In genomic region chr6:44176130-44176934, GRCh38 we compare ENCODE assay signal across 17 cellular contexts. TPM values are rescaled to one million over a fixed set of nuclear protein-coding genes. Genes with fewer than 3 reads are reported as not detected.
DNase-seq lines count a peak whose midpoint lies in the region; ATAC-seq and TF ChIP-seq lines count a peak whose summit lies in the region.
"Had no signal": no experiment of that assay in that cellular context is flagged by ENCODE, and none has a peak within 500 bp of the region (broad histone marks: within the 10 kb centered on the region; RNA-seq: fewer than 3 reads in every experiment).

No MANE protein-coding gene starts in this region.

- H3K27ac Mint-ChIP-seq in activated naive CD8-positive, alpha-beta T cell: no peak overlapping the region
- no peak overlapping the region for H3K27ac Mint-ChIP-seq in natural killer cell treated with Interleukin-12 subunit alpha and Interleukin-12 subunit beta and Interleukin-15 and Interleukin-18, amount 100 ng/mL, for 72 hours
- no peak overlapping the region for H3K27ac Mint-ChIP-seq in activated CD4-positive, alpha-beta T cell treated with anti-CD3 and anti-CD28 coated beads for 36 hours
- H3K27ac Mint-ChIP-seq: CD4-positive, alpha-beta memory T cell had no signal

- no peak for TF ChIP-seq CTCF in DOHH2 (IDR thresholded peaks at IDR 0.05; ENCODE audit: low read depth, low read length, poor library complexity, severe bottlenecking)

- no peak overlapping the region for H3K27ac ChIP-seq in DOHH2 (ENCODE audit: low read depth, low read length)
- H3K27ac ChIP-seq: prostate gland, SJSA1 had no signal

- H3K9me3 ChIP-seq in DOHH2 (ENCODE audit: control insufficient read depth, insufficient read depth, low read length): no peaks in the 10 kb centered on the region
- H3K9me3 ChIP-seq: HAP-1, prostate gland, SJSA1 had no signal

- H3K36me3 Mint-ChIP-seq in activated naive CD8-positive, alpha-beta T cell: no peaks in the 10 kb centered on the region
- no peaks in the 10 kb centered on the region for H3K36me3 Mint-ChIP-seq in natural killer cell treated with Interleukin-12 subunit alpha and Interleukin-12 subunit beta and Interleukin-15 and Interleukin-18, amount 100 ng/mL, for 72 hours
- H3K36me3 Mint-ChIP-seq in activated CD4-positive, alpha-beta T cell treated with anti-CD3 and anti-CD28 coated beads for 36 hours (ENCODE audit: low read depth): no peaks in the 10 kb centered on the region
- H3K36me3 Mint-ChIP-seq: CD4-positive, alpha-beta memory T cell had no signal

- H3K4me2 ChIP-seq in DOHH2 (ENCODE audit: low read length): peak overlapping the region; percentile 49

- intact Hi-C loops in activated CD4-positive, alpha-beta T cell treated with anti-CD3 and anti-CD28 coated beads for 36 hours (cut with DNase I, micrococcal nuclease): no loop called here

- no peaks in the 10 kb centered on the region; the same call in 1 of the 2 replicates for H3F3A ChIP-seq in DOHH2 (ENCODE audit: control insufficient read depth, insufficient read depth)

- H3K9me3 Mint-ChIP-seq in activated naive CD8-positive, alpha-beta T cell (ENCODE audit: low read depth): no peaks in the 10 kb centered on the region
- no peaks in the 10 kb centered on the region for H3K9me3 Mint-ChIP-seq in natural killer cell treated with Interleukin-12 subunit alpha and Interleukin-12 subunit beta and Interleukin-15 and Interleukin-18, amount 100 ng/mL, for 72 hours
- H3K9me3 Mint-ChIP-seq in activated CD4-positive, alpha-beta T cell treated with anti-CD3 and anti-CD28 coated beads for 36 hours (ENCODE audit: low read depth): no peaks in the 10 kb centered on the region
- H3K9me3 Mint-ChIP-seq: CD4-positive, alpha-beta memory T cell had no signal

- H3K9me2 ChIP-seq in DOHH2 (replicated peaks; ENCODE audit: control insufficient read depth, low read length): no peaks in the 10 kb centered on the region

- H4K20me1 ChIP-seq in DOHH2 (ENCODE audit: control insufficient read depth, insufficient read depth, low read depth, low read length): no peaks in the 10 kb centered on the region

- peaks cover 9% of the 10 kb centered on the region for H3K4me1 ChIP-seq in DOHH2 (ENCODE audit: control insufficient read depth, low read length)
- H3K4me1 ChIP-seq: HAP-1, prostate gland had no signal

- peaks cover 14% of the 10 kb centered on the region for H3K4me1 Mint-ChIP-seq in activated naive CD8-positive, alpha-beta T cell (ENCODE audit: low read depth)
- peaks cover 0 to 16% of the 10 kb centered on the region in 2 donors for H3K4me1 Mint-ChIP-seq in natural killer cell treated with Interleukin-12 subunit alpha and Interleukin-12 subunit beta and Interleukin-15 and Interleukin-18, amount 100 ng/mL, for 72 hours (ENCODE audit: low read depth in 2 of 2)
- H3K4me1 Mint-ChIP-seq in activated CD4-positive, alpha-beta T cell treated with anti-CD3 and anti-CD28 coated beads for 36 hours: peaks cover 28% of the 10 kb centered on the region

- H3K27me3 ChIP-seq in DOHH2 (ENCODE audit: control insufficient read depth, low read length): peaks cover 14% of the 10 kb centered on the region
- H3K27me3 ChIP-seq: SJSA1 had no signal

- CTCF ChIA-PET in activated CD4-positive, alpha-beta T cell treated with anti-CD3 and anti-CD28 coated beads for 36 hours (lab: Charles Lee): interaction anchor here (0.8 to 1.6 kb wide), 2 partner anchors 10 to 78 kb away, joined by 4 to 6 read pairs; no protein-coding TSS in a partner anchor

- ATAC-seq in HG03064 (IDR thresholded peaks at IDR 0.05; ENCODE audit: low read depth, unreplicated experiment): peak; percentile 14
- no peak for ATAC-seq in natural killer cell treated with Interleukin-12 subunit alpha and Interleukin-12 subunit beta and Interleukin-15 and Interleukin-18, amount 100 ng/mL, for 72 hours
- ATAC-seq in activated CD4-positive, alpha-beta T cell treated with anti-CD3 and anti-CD28 coated beads for 36 hours: no peak

- POLR2A ChIA-PET in activated CD4-positive, alpha-beta T cell treated with anti-CD3 and anti-CD28 coated beads for 36 hours (lab: Charles Lee): no interaction called here

- peaks cover 2% of the 10 kb centered on the region for H3K27me3 Mint-ChIP-seq in activated naive CD8-positive, alpha-beta T cell
- H3K27me3 Mint-ChIP-seq in natural killer cell treated with Interleukin-12 subunit alpha and Interleukin-12 subunit beta and Interleukin-15 and Interleukin-18, amount 100 ng/mL, for 72 hours: peaks cover 0 to 4% of the 10 kb centered on the region in 2 donors
- H3K27me3 Mint-ChIP-seq in activated CD4-positive, alpha-beta T cell treated with anti-CD3 and anti-CD28 coated beads for 36 hours: no peaks in the 10 kb centered on the region

- H3K79me2 ChIP-seq in DOHH2 (ENCODE audit: control insufficient read depth, low read length): no peaks in the 10 kb centered on the region

- H3K36me3 ChIP-seq in DOHH2 (ENCODE audit: control insufficient read depth, low read length): no peaks in the 10 kb centered on the region
- H3K36me3 ChIP-seq: HAP-1, prostate gland, SJSA1 had no signal

- peak overlapping the region; percentile 70 for H3K4me3 Mint-ChIP-seq in activated naive CD8-positive, alpha-beta T cell
- H3K4me3 Mint-ChIP-seq in natural killer cell treated with Interleukin-12 subunit alpha and Interleukin-12 subunit beta and Interleukin-15 and Interleukin-18, amount 100 ng/mL, for 72 hours: peak overlapping the region; percentile 60
- no peak overlapping the region for H3K4me3 Mint-ChIP-seq in activated CD4-positive, alpha-beta T cell treated with anti-CD3 and anti-CD28 coated beads for 36 hours

- no peak for DNase-seq in natural killer cell treated with Interleukin-12 subunit alpha and Interleukin-12 subunit beta and Interleukin-15 and Interleukin-18, amount 100 ng/mL, for 72 hours (ENCODE audit: low spot score)
- DNase-seq in HuH-7.5 (ENCODE audit: low spot score) (no peak), inferior parietal cortex (ENCODE audit: extremely low spot score) (no peak)
- DNase-seq in activated CD4-positive, alpha-beta T cell treated with anti-CD3 and anti-CD28 coated beads for 36 hours: no peak
- DNase-seq: activated CD8-positive, alpha-beta memory T cell treated with anti-CD3 and anti-CD28 coated beads, Interleukin-2, amount 50 U/mL, for 4 hours; kidney; MM.1S; NCI-H2171 had no signal

- peak overlapping the region; percentile 11; the same call in 1 of the 2 replicates for H3K4me3 ChIP-seq in DOHH2 (ENCODE audit: low read length)
- H3K4me3 ChIP-seq: HAP-1, prostate gland, SJSA1 had no signal

RNA-seq across cellular contexts. Expression of gene CAPN11, which starts 17.7 kb away (rescaled TPM):
- not detected for total RNA-seq in natural killer cell treated with Interleukin-12 subunit alpha and Interleukin-12 subunit beta and Interleukin-15 and Interleukin-18, amount 100 ng/mL, for 72 hours
- total RNA-seq in activated CD4-positive, alpha-beta T cell treated with anti-CD3 and anti-CD28 coated beads for 36 hours: 1 to 10 TPM; 1.2 to 1.3 TPM
- total RNA-seq: CD4-positive, alpha-beta memory T cell; epithelial cell of proximal tubule; SJSA1 had no signal

RNA-seq across cellular contexts. Expression of gene MYMX, which starts 40.4 kb away (rescaled TPM):
- not detected for total RNA-seq in natural killer cell treated with Interleukin-12 subunit alpha and Interleukin-12 subunit beta and Interleukin-15 and Interleukin-18, amount 100 ng/mL, for 72 hours
- not detected for total RNA-seq in activated CD4-positive, alpha-beta T cell treated with anti-CD3 and anti-CD28 coated beads for 36 hours
- total RNA-seq: CD4-positive, alpha-beta memory T cell; epithelial cell of proximal tubule; prostate gland; urinary bladder had no signal

RNA-seq across cellular contexts. Expression of gene SLC29A1, which starts 47.1 kb away (rescaled TPM):
- 10 to 100 TPM; 25.1 to 95.6 TPM for total RNA-seq in natural killer cell treated with Interleukin-12 subunit alpha and Interleukin-12 subunit beta and Interleukin-15 and Interleukin-18, amount 100 ng/mL, for 72 hours
- total RNA-seq in activated CD4-positive, alpha-beta T cell treated with anti-CD3 and anti-CD28 coated beads for 36 hours: 10 to 100 TPM; 59.8 to 98.3 TPM

RNA-seq across cellular contexts. Expression of gene TMEM63B, which starts 49.0 kb away (rescaled TPM):
- 10 to 100 TPM; 21.2 to 22.2 TPM for total RNA-seq in natural killer cell treated with Interleukin-12 subunit alpha and Interleukin-12 subunit beta and Interleukin-15 and Interleukin-18, amount 100 ng/mL, for 72 hours
- total RNA-seq in activated CD4-positive, alpha-beta T cell treated with anti-CD3 and anti-CD28 coated beads for 36 hours: 10 to 100 TPM; 10.9 to 15.2 TPM

RNA-seq across cellular contexts. Expression of gene MRPL14, which starts 49.1 kb away (rescaled TPM):
- total RNA-seq in natural killer cell treated with Interleukin-12 subunit alpha and Interleukin-12 subunit beta and Interleukin-15 and Interleukin-18, amount 100 ng/mL, for 72 hours: 10 to 100 TPM; 36.5 to 49.9 TPM
- total RNA-seq in activated CD4-positive, alpha-beta T cell treated with anti-CD3 and anti-CD28 coated beads for 36 hours: 10 to 100 TPM; 29.5 to 43.3 TPM
